ENCODE assay signal across 12 cellular contexts in genomic region chr18:7926526-7926925, GRCh38.
DNase-seq lines count a peak whose midpoint lies in the region; ATAC-seq, FAIRE-seq and TF ChIP-seq lines count a peak whose summit lies in the region.
"Had no signal": no experiment of that assay in that cellular context is flagged by ENCODE, and none has a peak within 500 bp of the region (broad histone marks: within the 10 kb centered on the region; RNA-seq: fewer than 3 reads in every experiment).

No MANE protein-coding gene starts in this region.

- H3K4me2 ChIP-seq in mesendoderm (ENCODE audit: low read length): no peak overlapping the region

- no peak overlapping the region for H3K18ac ChIP-seq in mesendoderm (ENCODE audit: low read length)

- no peaks in the 10 kb centered on the region for H3K79me1 ChIP-seq in mesendoderm (ENCODE audit: low read length)

- H3K56ac ChIP-seq in mesendoderm (ENCODE audit: low read length): no peak overlapping the region

- H3K79me2 ChIP-seq in mesendoderm (ENCODE audit: control insufficient read depth, insufficient read depth, low read length): no peaks in the 10 kb centered on the region

- H2BK120ac ChIP-seq in mesendoderm (ENCODE audit: low read depth, low read length): no peak overlapping the region

- no peak overlapping the region for H3K9ac ChIP-seq in mesendoderm (ENCODE audit: low read length)

- FAIRE-seq in bronchial epithelial cell (lab: Jason Lieb, UNC): no peak

- H2BK5ac ChIP-seq in mesendoderm (ENCODE audit: low read length): no peak overlapping the region

- WGBS in mesendoderm (ENCODE audit: extremely low coverage, insufficient coverage, low lambda C conversion rate): no CpG with 5 or more reads among the region's 4 CpGs

- no peak overlapping the region for H2BK15ac ChIP-seq in mesendoderm (replicated peaks; ENCODE audit: low read depth)

- H2AK5ac ChIP-seq in mesendoderm (ENCODE audit: low read length): no peak overlapping the region

- H3K4me1 ChIP-seq in mesendoderm (ENCODE audit: control insufficient read depth, low read depth, low read length): peaks cover 5% of the 10 kb centered on the region
- H3K4me1 ChIP-seq: breast epithelium, prostate gland had no signal

- no peaks in the 10 kb centered on the region for H3K36me3 Mint-ChIP-seq in T-cell

- H3K4me3 ChIP-seq in bronchial epithelial cell (ENCODE audit: low read depth, low read length) (no peak overlapping the region), mesendoderm (ENCODE audit: low read length) (no peak overlapping the region)
- H3K4me3 ChIP-seq: breast epithelium, Peyer's patch, prostate gland had no signal

- H4K8ac ChIP-seq in mesendoderm (ENCODE audit: low read depth, low read length): no peak overlapping the region

- no peak overlapping the region for H3K4me3 Mint-ChIP-seq in T-cell
- H3K4me3 Mint-ChIP-seq: activated CD8-positive, alpha-beta T cell treated with anti-CD3 and anti-CD28 coated beads, Interleukin-2, amount 10 ng/mL, durations not matched to agents 7 days and 5 days had no signal

- H3K36me3 ChIP-seq in bronchial epithelial cell (ENCODE audit: control insufficient read depth, insufficient read depth, low read length) (no peaks in the 10 kb centered on the region), mesendoderm (ENCODE audit: control insufficient read depth, insufficient read depth, low read length) (no peaks in the 10 kb centered on the region)
- H3K36me3 ChIP-seq: breast epithelium, Peyer's patch, prostate gland had no signal

- CTCF ChIA-PET in T-cell (lab: Charles Lee): interaction anchor here in 1 of 2 donors (0.6 kb wide), 1 partner anchor 32 kb away, joined by 3 read pairs; no protein-coding TSS in a partner anchor

- H3K27me3 Mint-ChIP-seq in T-cell: peaks cover 3 to 6% of the 10 kb centered on the region in 2 donors

- TF ChIP-seq CTCF in bronchial epithelial cell (IDR thresholded peaks at IDR 0.05; ENCODE audit: insufficient read depth, low read length, severe bottlenecking): peak; percentile 27

- H3K4ac ChIP-seq in mesendoderm (ENCODE audit: low read depth, low read length): no peak overlapping the region

- H4K5ac ChIP-seq in mesendoderm (ENCODE audit: low read length): no peak overlapping the region

- ATAC-seq in HG03432 (IDR thresholded peaks at IDR 0.05; ENCODE audit: unreplicated experiment) (no peak), T-cell (replicated peaks in 1 of 4) (no peak)
- ATAC-seq: activated CD8-positive, alpha-beta T cell treated with anti-CD3 and anti-CD28 coated beads, Interleukin-2, amount 10 ng/mL, durations not matched to agents 7 days and 5 days had no signal

- POLR2A ChIA-PET in T-cell (lab: Charles Lee): no interaction called here

- peaks cover 2 to 4% (median 3%) of the 10 kb centered on the region in 3 donors for H3K9me3 Mint-ChIP-seq in T-cell

- no peak overlapping the region for H3K27ac Mint-ChIP-seq in T-cell
- H3K27ac Mint-ChIP-seq: activated CD8-positive, alpha-beta T cell treated with anti-CD3 and anti-CD28 coated beads, Interleukin-2, amount 10 ng/mL, durations not matched to agents 7 days and 5 days had no signal

- no peaks in the 10 kb centered on the region for H3K4me1 Mint-ChIP-seq in T-cell

- H3K27me3 ChIP-seq in bronchial epithelial cell (ENCODE audit: control insufficient read depth, insufficient read depth, low read length) (no peaks in the 10 kb centered on the region), mesendoderm (ENCODE audit: insufficient read depth, low read length, poor library complexity) (no peaks in the 10 kb centered on the region)
- H3K27me3 ChIP-seq: breast epithelium, Peyer's patch had no signal

- no peak overlapping the region for H3K27ac ChIP-seq in mesendoderm (ENCODE audit: low read depth, low read length)
- H3K27ac ChIP-seq: breast epithelium, Peyer's patch, prostate gland had no signal

- DNase-seq in ELF-1 (ENCODE audit: low read depth, low spot score): peak; percentile 10
- DNase-seq in NCI-H2081 treated with DMSO at 0.1 percent for 48 hours (lab: John Stamatoyannopoulos, UW): peak; percentile 31
- DNase-seq in bronchial epithelial cell (ENCODE audit: low read depth): peak; percentile 36
- DNase-seq in mesendoderm: peak; percentile 57
- no peak for DNase-seq in activated CD4-positive, alpha-beta T cell treated with anti-CD3 and anti-CD28 coated beads, Interleukin-2, amount 50 U/mL, for 4 hours
- DNase-seq in retina: no peak
- DNase-seq in T-cell: no peak
- DNase-seq: activated CD8-positive, alpha-beta T cell treated with anti-CD3 and anti-CD28 coated beads, Interleukin-2, amount 10 ng/mL, durations not matched to agents 7 days and 5 days had no signal

- no peak overlapping the region for H3K23ac ChIP-seq in mesendoderm (ENCODE audit: low read length)

Comparison
In these comparisons a context has a peak if more than half of its experiments do, and no peak if none do; other contexts are left out.
1. DNase-seq: peak in ELF-1 (single experiment), NCI-H2081 treated with DMSO at 0.1 percent for 48 hours (single experiment), bronchial epithelial cell (single experiment) and mesendoderm (single experiment); none in activated CD4-positive, alpha-beta T cell treated with anti-CD3 and anti-CD28 coated beads, Interleukin-2, amount 50 U/mL, for 4 hours (0 of 2), retina (single experiment) and T-cell (0 of 34).